In genomic region chr9:119368179-119368578, GRCh38 we compare ENCODE assay signal across 17 cellular contexts. TPM values are rescaled to one million over a fixed set of nuclear protein-coding genes. Genes with fewer than 3 reads are reported as not detected.
DNase-seq lines count a peak whose midpoint lies in the region; ATAC-seq and TF ChIP-seq lines count a peak whose summit lies in the region.
"Had no signal": no experiment of that assay in that cellular context is flagged by ENCODE, and none has a peak within 500 bp of the region (broad histone marks: within the 10 kb centered on the region; RNA-seq: fewer than 3 reads in every experiment).

No MANE protein-coding gene starts in this region.

- H3K79me2 ChIP-seq in neural progenitor cell (ENCODE audit: low read depth) = no peaks in the 10 kb centered on the region

- 0 to 5% methylated on average over 3 to 10 of the region's 10 CpGs for WGBS in endodermal cell (ENCODE audit: insufficient coverage in 1 of 2, insufficient read length in 1 of 2), 2 experiments

- DNase-seq in AG10803 (ENCODE audit: low read depth) (no peak), NCI-H2171 treated with DMSO at 0.1 percent for 48 hours (lab: John Stamatoyannopoulos, UW) (peak; percentile 52), endodermal cell (no peak), neural progenitor cell (ENCODE audit: low spot score) (peak; percentile 15), GM10266 (ENCODE audit: extremely low spot score) (no peak), DMS79 treated with DMSO at 0.1 percent for 48 hours (lab: John Stamatoyannopoulos, UW) (no peak)
- no peak for DNase-seq in stimulated activated CD4-positive, alpha-beta T cell treated with anti-CD3 and anti-CD28 coated beads, Interleukin-4, amount 100 ng/mL, for 1 hour
- DNase-seq: activated CD8-positive, alpha-beta memory T cell treated with anti-CD3 and anti-CD28 coated beads, Interleukin-2, amount 50 U/mL, for 48 hours; HFFc6; NCI-H526 treated with DMSO at 0.1 percent for 48 hours; psoas muscle; SHP77 treated with DMSO at 0.1 percent for 48 hours; stimulated activated CD4-positive, alpha-beta T cell treated with anti-CD3 and anti-CD28 coated beads, Interleukin-4, amount 100 ng/mL, for 4 hours; stimulated activated naive CD4-positive, alpha-beta T cell had no signal

- H3K4me1 Mint-ChIP-seq in endodermal cell = peaks cover 36% of the 10 kb centered on the region
- H3K4me1 Mint-ChIP-seq in neural progenitor cell = peaks cover 12% of the 10 kb centered on the region

- H3K4me3 Mint-ChIP-seq in endodermal cell = peak overlapping the region; percentile 83
- peak overlapping the region; percentile 90 for H3K4me3 Mint-ChIP-seq in neural progenitor cell
- H3K4me3 Mint-ChIP-seq: HFFc6 had no signal

- H3K9ac ChIP-seq in endodermal cell (ENCODE audit: extremely low read depth, low read length, poor library complexity, severe bottlenecking) = no peak overlapping the region
- H3K9ac ChIP-seq in neural progenitor cell = no peak overlapping the region

- H3K4me3 ChIP-seq in AG10803 (ENCODE audit: low read length) = peak overlapping the region; percentile 58
- H3K4me3 ChIP-seq in endodermal cell (ENCODE audit: low read length) = peak overlapping the region; percentile 84
- H3K4me3 ChIP-seq in neural progenitor cell = peak overlapping the region; percentile 74

- no peak overlapping the region for H2AFZ ChIP-seq in neural progenitor cell (replicated peaks)

- TF ChIP-seq CTCF in AG10803 (conservative IDR thresholded peaks at IDR 0.05; ENCODE audit: low read length) (no peak), endodermal cell (conservative IDR thresholded peaks at IDR 0.05) (no peak), neural progenitor cell (IDR thresholded peaks at IDR 0.05) (no peak), GM10266 (IDR thresholded peaks at IDR 0.05; ENCODE audit: control insufficient read depth, insufficient read depth, low read depth, missing control alignments) (no peak)

- no peaks in the 10 kb centered on the region for H3K9me3 Mint-ChIP-seq in endodermal cell
- no peaks in the 10 kb centered on the region for H3K9me3 Mint-ChIP-seq in neural progenitor cell

- no peaks in the 10 kb centered on the region for H3K9me3 ChIP-seq in endodermal cell (ENCODE audit: control insufficient read depth, low read length)
- H3K9me3 ChIP-seq in neural progenitor cell (ENCODE audit: low read depth) = no peaks in the 10 kb centered on the region
- H3K9me3 ChIP-seq: psoas muscle had no signal

- no peak for ATAC-seq in GM19467 (IDR thresholded peaks at IDR 0.05; ENCODE audit: unreplicated experiment)
- ATAC-seq: psoas muscle had no signal

- H3K27me3 Mint-ChIP-seq in endodermal cell (ENCODE audit: insufficient read depth) (peaks cover 66% of the 10 kb centered on the region), neural progenitor cell (ENCODE audit: insufficient read depth, low read depth) (peaks cover 27% of the 10 kb centered on the region)

- peaks cover 15% of the 10 kb centered on the region for H4K20me1 ChIP-seq in neural progenitor cell (ENCODE audit: low read depth)

- H3K36me3 Mint-ChIP-seq in endodermal cell (ENCODE audit: low read depth) (no peaks in the 10 kb centered on the region), neural progenitor cell (no peaks in the 10 kb centered on the region)

- H3K4me2 ChIP-seq in neural progenitor cell = peak overlapping the region; percentile 98

- no peaks in the 10 kb centered on the region for H3K36me3 ChIP-seq in endodermal cell (ENCODE audit: control insufficient read depth, insufficient read depth, low read length)
- no peaks in the 10 kb centered on the region for H3K36me3 ChIP-seq in neural progenitor cell

- H3K27ac ChIP-seq in endodermal cell (ENCODE audit: low read depth, low read length) (no peak overlapping the region), neural progenitor cell (no peak overlapping the region)
- H3K27ac ChIP-seq: C4-2B, psoas muscle had no signal

- H3K4me1 ChIP-seq in endodermal cell (ENCODE audit: control insufficient read depth, insufficient read depth, low read length) = peaks cover 5% of the 10 kb centered on the region
- peaks cover 5% of the 10 kb centered on the region for H3K4me1 ChIP-seq in neural progenitor cell
- H3K4me1 ChIP-seq: psoas muscle had no signal

- H3F3A ChIP-seq in neural progenitor cell (ENCODE audit: low read depth) = no peaks in the 10 kb centered on the region

- H3K27ac Mint-ChIP-seq in endodermal cell = no peak overlapping the region
- H3K27ac Mint-ChIP-seq in neural progenitor cell = no peak overlapping the region
- H3K27ac Mint-ChIP-seq: HFFc6 had no signal

- H3K27me3 ChIP-seq in endodermal cell (ENCODE audit: control insufficient read depth, insufficient read depth, low read length, poor library complexity, severe bottlenecking) = peaks cover 41% of the 10 kb centered on the region
- H3K27me3 ChIP-seq in neural progenitor cell = peaks cover 59% of the 10 kb centered on the region

RNA-seq across cellular contexts. Expression of gene BRINP1, which starts 1.1 kb away (rescaled TPM):
- total RNA-seq in endodermal cell = 1 to 10 TPM; 6.3 to 9.6 TPM
- polyA plus RNA-seq in endodermal cell (2013, experiment 1 of 2) = 3.8 TPM
- polyA plus RNA-seq in endodermal cell (2013, experiment 2 of 2) = 2.0 TPM
- 0.46 and 0.62 TPM in 2 replicates for total RNA-seq in neural progenitor cell (ENCODE audit: low replicate concordance)
- total RNA-seq: HFFc6, mesenteric fat pad had no signal

Comparison
In these comparisons a context has a peak if more than half of its experiments do, and no peak if none do; other contexts are left out.
1. DNase-seq: peak in NCI-H2171 treated with DMSO at 0.1 percent for 48 hours (single experiment) and neural progenitor cell (single experiment); none in AG10803 (single experiment), endodermal cell (single experiment), GM10266 (single experiment), DMS79 treated with DMSO at 0.1 percent for 48 hours (single experiment) and stimulated activated CD4-positive, alpha-beta T cell treated with anti-CD3 and anti-CD28 coated beads, Interleukin-4, amount 100 ng/mL, for 1 hour (single experiment).
2. Peak in every context shown above with its lines, with median percentiles within 50 percentile points of each other: H3K4me3 ChIP-seq.